Comparison of ENCODE assay signal across 11 cellular contexts in genomic region chr9:37033753-37034319, GRCh38. TPM values are rescaled to one million over a fixed set of nuclear protein-coding genes. Genes with fewer than 3 reads are reported as not detected.
DNase-seq lines count a peak whose midpoint lies in the region; ATAC-seq and TF ChIP-seq lines count a peak whose summit lies in the region.
"Had no signal": no experiment of that assay in that cellular context is flagged by ENCODE, and none has a peak within 500 bp of the region (broad histone marks: within the 10 kb centered on the region; RNA-seq: fewer than 3 reads in every experiment).

Gene PAX5 (minus strand): TSS chr9:37034268. CDS start chr9:37034031, 237 bp downstream.

- H3K4me3 ChIP-seq in heart right ventricle (peak within 1 kb of the TSS in 7 of 10 donors; percentile 5 to 41 (median 25)), lower lobe of right lung (peak within 1 kb of the TSS; percentile 37), thymus (ENCODE audit: low read length) (peak within 1 kb of the TSS; percentile 32)

- H3K9me3 Mint-ChIP-seq in activated CD8-positive, alpha-beta T cell treated with anti-CD3 and anti-CD28 coated beads for 36 hours, result peaks cover 2% of the 10 kb centered on the region

- H3K27ac ChIP-seq in heart right ventricle, result no peak within 1 kb of the TSS
- H3K27ac ChIP-seq in lower lobe of right lung, result no peak within 1 kb of the TSS
- H3K27ac ChIP-seq in thymus (ENCODE audit: low read depth), result no peak within 1 kb of the TSS
- H3K27ac ChIP-seq: right atrium auricular region, vagina had no signal

- WGBS in heart right ventricle, 2 donors, result 10% methylated on average over 27 of the region's 27 CpGs
- 16% methylated on average over 27 of the region's 27 CpGs for WGBS in thymus

- TF ChIP-seq CTCF in heart right ventricle (IDR thresholded peaks at IDR 0.05) (no peak), lower lobe of right lung (IDR thresholded peaks at IDR 0.05) (no peak)
- TF ChIP-seq CTCF in activated CD8-positive, alpha-beta T cell treated with anti-CD3 and anti-CD28 coated beads for 36 hours (IDR thresholded peaks at IDR 0.05), result no peak

- H3K36me3 Mint-ChIP-seq in activated CD8-positive, alpha-beta T cell treated with anti-CD3 and anti-CD28 coated beads for 36 hours (ENCODE audit: low read depth), result peaks cover 6% of the 10 kb centered on the region

- intact Hi-C loops in heart right ventricle (cut with DNase I), result no loop called here
- intact Hi-C loops in left cardiac atrium (cut with DNase I), result no loop called here
- intact Hi-C loops in activated CD8-positive, alpha-beta T cell treated with anti-CD3 and anti-CD28 coated beads for 36 hours (cut with micrococcal nuclease), result no loop called here
- intact Hi-C loops in lower lobe of right lung (cut with DNase I), result no loop called here

- peaks cover 10 to 62% (median 50%) of the 10 kb centered on the region in 9 donors for H3K4me1 ChIP-seq in heart right ventricle
- H3K4me1 ChIP-seq in lower lobe of right lung, result peaks cover 58% of the 10 kb centered on the region
- peaks cover 20% of the 10 kb centered on the region for H3K4me1 ChIP-seq in thymus (ENCODE audit: control insufficient read depth, insufficient read depth, low read length)

- POLR2A ChIA-PET in activated CD8-positive, alpha-beta T cell treated with anti-CD3 and anti-CD28 coated beads for 36 hours (lab: Charles Lee), result no interaction called here

- H3K36me3 ChIP-seq in heart right ventricle (no peaks in the 10 kb centered on the region), lower lobe of right lung (no peaks in the 10 kb centered on the region), thymus (ENCODE audit: control insufficient read depth, insufficient read depth) (no peaks in the 10 kb centered on the region)
- H3K36me3 ChIP-seq: right atrium auricular region, vagina had no signal

- H3K27ac Mint-ChIP-seq in activated CD8-positive, alpha-beta T cell treated with anti-CD3 and anti-CD28 coated beads for 36 hours, result no peak within 1 kb of the TSS

- peaks cover 87% of the 10 kb centered on the region for H3K27me3 Mint-ChIP-seq in activated CD8-positive, alpha-beta T cell treated with anti-CD3 and anti-CD28 coated beads for 36 hours

- CTCF ChIA-PET in activated CD8-positive, alpha-beta T cell treated with anti-CD3 and anti-CD28 coated beads for 36 hours (lab: Charles Lee), result no interaction called here

- peaks cover 48% of the 10 kb centered on the region for H3K4me1 Mint-ChIP-seq in activated CD8-positive, alpha-beta T cell treated with anti-CD3 and anti-CD28 coated beads for 36 hours (ENCODE audit: low read depth)

- H3K27me3 ChIP-seq in heart right ventricle (peaks cover 59 to 100% (median 100%) of the 10 kb centered on the region in 7 donors), lower lobe of right lung (ENCODE audit: low read depth) (peaks cover 100% of the 10 kb centered on the region), thymus (ENCODE audit: control insufficient read depth, insufficient read depth) (peaks cover 92% of the 10 kb centered on the region)

- no peak for DNase-seq in heart right ventricle
- no peak for DNase-seq in left cardiac atrium
- DNase-seq in activated CD8-positive, alpha-beta T cell treated with anti-CD3 and anti-CD28 coated beads for 36 hours, result no peak
- DNase-seq in lower lobe of right lung, result no peak
- DNase-seq in T1000 (lab: John Stamatoyannopoulos, UW), result no peak
- DNase-seq in pons (ENCODE audit: low spot score), result no peak
- DNase-seq: NCI-H524 treated with DMSO at 0.1 percent for 48 hours had no signal

- H3K4me3 Mint-ChIP-seq in activated CD8-positive, alpha-beta T cell treated with anti-CD3 and anti-CD28 coated beads for 36 hours, result peak within 1 kb of the TSS; percentile 70

- H3K9me3 ChIP-seq in heart right ventricle (no peaks in the 10 kb centered on the region), lower lobe of right lung (no peaks in the 10 kb centered on the region), thymus (ENCODE audit: control insufficient read depth) (no peaks in the 10 kb centered on the region)
- H3K9me3 ChIP-seq: right atrium auricular region, vagina had no signal

- ATAC-seq in heart right ventricle, result no peak
- no peak for ATAC-seq in left cardiac atrium
- no peak for ATAC-seq in activated CD8-positive, alpha-beta T cell treated with anti-CD3 and anti-CD28 coated beads for 36 hours
- ATAC-seq in lower lobe of right lung, result no peak
- no peak for ATAC-seq in HG02973 (IDR thresholded peaks at IDR 0.05; ENCODE audit: unreplicated experiment)

RNA-seq across cellular contexts. Expression of gene PAX5, which starts in this region (rescaled TPM):
- total RNA-seq in heart right ventricle, result under 1 TPM in 1 of 10 donors, not detected in 9; 0.09 TPM
- polyA plus RNA-seq in heart right ventricle, result under 1 TPM in 1 of 2 donors, not detected in 1; under 0.01 TPM
- total RNA-seq in left cardiac atrium, result under 1 TPM; 0.09 to 0.10 TPM
- 1 to 10 TPM in 1 of 2 experiments, under 1 TPM in 1; 0.95 to 1.1 TPM for total RNA-seq in activated CD8-positive, alpha-beta T cell treated with anti-CD3 and anti-CD28 coated beads for 36 hours
- total RNA-seq in lower lobe of right lung, result 0.18 TPM
- 1.6 TPM for polyA plus RNA-seq in thymus
